ENCODE assay signal across 1 cellular context in the genomic region with DNA sequence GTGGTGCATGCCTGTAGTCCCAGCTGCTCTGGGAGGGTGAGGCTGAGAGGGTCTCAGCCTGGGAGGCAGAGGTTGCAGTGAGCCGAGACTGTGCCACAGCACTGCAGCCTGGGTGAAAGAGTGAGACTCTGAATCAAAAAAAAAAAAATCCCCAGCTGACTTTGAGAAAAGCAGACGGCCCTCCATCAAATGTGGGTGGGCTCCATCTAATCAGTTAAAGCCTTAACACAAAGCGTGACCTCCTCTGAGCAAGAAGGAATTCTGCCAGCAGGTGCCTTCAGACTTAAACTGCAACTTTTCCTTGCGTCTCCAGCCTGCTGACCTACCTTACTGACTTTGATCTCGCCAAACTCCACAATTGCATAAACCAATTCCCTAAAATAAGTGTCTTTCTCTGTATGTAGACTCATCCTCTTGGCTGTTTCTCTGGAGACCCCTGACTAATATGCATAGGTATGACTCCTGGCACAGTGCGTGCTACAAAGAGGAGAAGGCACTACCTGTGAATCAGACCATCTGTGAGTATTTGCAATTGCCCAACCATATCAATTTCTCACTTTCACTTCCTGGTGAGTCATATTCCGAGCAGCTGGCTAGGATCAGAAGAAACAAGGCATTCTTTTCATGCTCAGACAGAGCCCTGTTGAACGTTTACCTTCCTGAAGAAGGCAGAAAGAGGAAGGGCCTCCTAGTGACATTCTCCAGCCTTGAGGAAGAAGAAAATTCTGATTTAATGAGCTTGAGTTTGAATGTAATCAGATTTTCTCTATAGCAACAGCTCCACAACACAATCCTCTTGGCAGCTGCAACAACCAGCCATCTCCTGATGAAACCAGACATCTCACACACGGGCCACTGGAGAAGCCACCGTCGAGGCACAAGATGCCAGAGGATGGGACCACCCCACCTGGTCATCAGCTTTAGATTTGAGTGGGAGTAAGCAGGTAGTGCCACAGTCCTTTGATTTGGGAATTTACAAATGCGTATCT.
A peak's percentile ranks its signal among the peaks of the same experiment; 100 is the strongest.
TF ChIP-seq lines count a peak whose summit lies in the region.

No MANE protein-coding gene starts in this region.

TF ChIP-seq in HepG2, 621 proteins besides CTCF, POLR2A, EP300 and RAD21 (continued from another document and continues in another):
- TF ChIP-seq ZHX2 (IDR thresholded peaks at IDR 0.05; ENCODE audit: low read depth) (no peak; the same call in 1 of the 2 replicates), ZHX2 (CRISPR knock-in tag; IDR thresholded peaks at IDR 0.05; ENCODE audit: borderline replicate concordance) (no peak), ETV5 (CRISPR knock-in tag; IDR thresholded peaks at IDR 0.05; ENCODE audit: borderline replicate concordance) (peak; percentile 97), MAFF (IDR thresholded peaks at IDR 0.05; ENCODE audit: low read depth, low read length) (0 out of 2 replicates have a peak, but pooled peaks have one; percentile 8), HNF1B (CRISPR knock-in tag; IDR thresholded peaks at IDR 0.05) (no peak), BRCA1 (CRISPR knock-in tag; IDR thresholded peaks at IDR 0.05) (no peak), ZNF607 (CRISPR knock-in tag; IDR thresholded peaks at IDR 0.05; ENCODE audit: borderline replicate concordance) (no peak), GMEB2 (CRISPR knock-in tag; IDR thresholded peaks at IDR 0.05; ENCODE audit: low read depth) (no peak), SMAD1 (CRISPR knock-in tag; IDR thresholded peaks at IDR 0.05; ENCODE audit: borderline replicate concordance, low read depth) (no peak), ZNF468 (CRISPR knock-in tag; IDR thresholded peaks at IDR 0.05) (no peak), AHR (CRISPR knock-in tag; IDR thresholded peaks at IDR 0.05) (no peak), ZNF451 (CRISPR knock-in tag; IDR thresholded peaks at IDR 0.05) (no peak), AFF4 (CRISPR knock-in tag; IDR thresholded peaks at IDR 0.05) (no peak), SALL2 (CRISPR knock-in tag; IDR thresholded peaks at IDR 0.05) (no peak), ZNF496 (CRISPR knock-in tag; IDR thresholded peaks at IDR 0.05; ENCODE audit: insufficient replicate concordance) (no peak), MYNN (CRISPR knock-in tag; IDR thresholded peaks at IDR 0.05; ENCODE audit: low read depth) (no peak), TBX2 (CRISPR knock-in tag; IDR thresholded peaks at IDR 0.05; ENCODE audit: borderline replicate concordance) (peak; percentile 97), KLF13 (CRISPR knock-in tag; IDR thresholded peaks at IDR 0.05) (no peak), LRRFIP1 (CRISPR knock-in tag; conservative IDR thresholded peaks at IDR 0.05) (no peak), DNMT3B (CRISPR knock-in tag; conservative IDR thresholded peaks at IDR 0.05) (peak; percentile 73; the same call in 1 of the 2 replicates), ZNF619 (CRISPR knock-in tag; IDR thresholded peaks at IDR 0.05) (no peak), MAZ (IDR thresholded peaks at IDR 0.05; ENCODE audit: borderline replicate concordance, low read depth, low read length) (no peak), MAZ (CRISPR knock-in tag; IDR thresholded peaks at IDR 0.05; ENCODE audit: low read depth) (no peak), MEIS2 (CRISPR knock-in tag; IDR thresholded peaks at IDR 0.05) (no peak), KDM1A (CRISPR knock-in tag; IDR thresholded peaks at IDR 0.05) (no peak), ZNF660 (CRISPR knock-in tag; IDR thresholded peaks at IDR 0.05; ENCODE audit: borderline replicate concordance, low read depth) (no peak), ZNF44 (CRISPR knock-in tag; IDR thresholded peaks at IDR 0.05) (no peak), RNF2 (conservative IDR thresholded peaks at IDR 0.05; ENCODE audit: low read depth) (no peak)
- TF ChIP-seq, protein P1, sequence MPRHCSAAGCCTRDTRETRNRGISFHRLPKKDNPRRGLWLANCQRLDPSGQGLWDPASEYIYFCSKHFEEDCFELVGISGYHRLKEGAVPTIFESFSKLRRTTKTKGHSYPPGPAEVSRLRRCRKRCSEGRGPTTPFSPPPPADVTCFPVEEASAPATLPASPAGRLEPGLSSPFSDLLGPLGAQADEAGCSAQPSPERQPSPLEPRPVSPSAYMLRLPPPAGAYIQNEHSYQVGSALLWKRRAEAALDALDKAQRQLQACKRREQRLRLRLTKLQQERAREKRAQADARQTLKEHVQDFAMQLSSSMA (CRISPR knock-in tag; IDR thresholded peaks at IDR 0.05) = no peak
- TF ChIP-seq, protein P2, sequence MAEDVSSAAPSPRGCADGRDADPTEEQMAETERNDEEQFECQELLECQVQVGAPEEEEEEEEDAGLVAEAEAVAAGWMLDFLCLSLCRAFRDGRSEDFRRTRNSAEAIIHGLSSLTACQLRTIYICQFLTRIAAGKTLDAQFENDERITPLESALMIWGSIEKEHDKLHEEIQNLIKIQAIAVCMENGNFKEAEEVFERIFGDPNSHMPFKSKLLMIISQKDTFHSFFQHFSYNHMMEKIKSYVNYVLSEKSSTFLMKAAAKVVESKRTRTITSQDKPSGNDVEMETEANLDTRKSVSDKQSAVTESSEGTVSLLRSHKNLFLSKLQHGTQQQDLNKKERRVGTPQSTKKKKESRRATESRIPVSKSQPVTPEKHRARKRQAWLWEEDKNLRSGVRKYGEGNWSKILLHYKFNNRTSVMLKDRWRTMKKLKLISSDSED (CRISPR knock-in tag; IDR thresholded peaks at IDR 0.05) = no peak
- TF ChIP-seq, protein P3, sequence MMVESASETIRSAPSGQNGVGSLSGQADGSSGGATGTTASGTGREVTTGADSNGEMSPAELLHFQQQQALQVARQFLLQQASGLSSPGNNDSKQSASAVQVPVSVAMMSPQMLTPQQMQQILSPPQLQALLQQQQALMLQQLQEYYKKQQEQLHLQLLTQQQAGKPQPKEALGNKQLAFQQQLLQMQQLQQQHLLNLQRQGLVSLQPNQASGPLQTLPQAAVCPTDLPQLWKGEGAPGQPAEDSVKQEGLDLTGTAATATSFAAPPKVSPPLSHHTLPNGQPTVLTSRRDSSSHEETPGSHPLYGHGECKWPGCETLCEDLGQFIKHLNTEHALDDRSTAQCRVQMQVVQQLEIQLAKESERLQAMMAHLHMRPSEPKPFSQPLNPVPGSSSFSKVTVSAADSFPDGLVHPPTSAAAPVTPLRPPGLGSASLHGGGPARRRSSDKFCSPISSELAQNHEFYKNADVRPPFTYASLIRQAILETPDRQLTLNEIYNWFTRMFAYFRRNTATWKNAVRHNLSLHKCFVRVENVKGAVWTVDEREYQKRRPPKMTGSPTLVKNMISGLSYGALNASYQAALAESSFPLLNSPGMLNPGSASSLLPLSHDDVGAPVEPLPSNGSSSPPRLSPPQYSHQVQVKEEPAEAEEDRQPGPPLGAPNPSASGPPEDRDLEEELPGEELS (CRISPR knock-in tag; IDR thresholded peaks at IDR 0.05) = peak; percentile 72
- TF ChIP-seq, protein P4, sequence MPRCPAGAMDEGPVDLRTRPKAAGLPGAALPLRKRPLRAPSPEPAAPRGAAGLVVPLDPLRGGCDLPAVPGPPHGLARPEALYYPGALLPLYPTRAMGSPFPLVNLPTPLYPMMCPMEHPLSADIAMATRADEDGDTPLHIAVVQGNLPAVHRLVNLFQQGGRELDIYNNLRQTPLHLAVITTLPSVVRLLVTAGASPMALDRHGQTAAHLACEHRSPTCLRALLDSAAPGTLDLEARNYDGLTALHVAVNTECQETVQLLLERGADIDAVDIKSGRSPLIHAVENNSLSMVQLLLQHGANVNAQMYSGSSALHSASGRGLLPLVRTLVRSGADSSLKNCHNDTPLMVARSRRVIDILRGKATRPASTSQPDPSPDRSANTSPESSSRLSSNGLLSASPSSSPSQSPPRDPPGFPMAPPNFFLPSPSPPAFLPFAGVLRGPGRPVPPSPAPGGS (CRISPR knock-in tag; IDR thresholded peaks at IDR 0.05) = no peak
